ENCODE assay signal across 1 cellular context in genomic region chr9:87406545-87407166, GRCh38.
TF ChIP-seq lines count a peak whose summit lies in the region.

No MANE protein-coding gene starts in this region.

TF ChIP-seq in H1, 55 proteins besides CTCF, POLR2A, EP300 and RAD21 (continued from another document):
- TF ChIP-seq KDM1A (IDR thresholded peaks at IDR 0.05; ENCODE audit: borderline replicate concordance, low read length) (no peak), SRF (IDR thresholded peaks at IDR 0.05; ENCODE audit: low read depth, low read length) (no peak), YY1 (IDR thresholded peaks at IDR 0.05; ENCODE audit: low read depth, low read length) (no peak)
